ENCODE assay signal across 10 cellular contexts in the genomic region with DNA sequence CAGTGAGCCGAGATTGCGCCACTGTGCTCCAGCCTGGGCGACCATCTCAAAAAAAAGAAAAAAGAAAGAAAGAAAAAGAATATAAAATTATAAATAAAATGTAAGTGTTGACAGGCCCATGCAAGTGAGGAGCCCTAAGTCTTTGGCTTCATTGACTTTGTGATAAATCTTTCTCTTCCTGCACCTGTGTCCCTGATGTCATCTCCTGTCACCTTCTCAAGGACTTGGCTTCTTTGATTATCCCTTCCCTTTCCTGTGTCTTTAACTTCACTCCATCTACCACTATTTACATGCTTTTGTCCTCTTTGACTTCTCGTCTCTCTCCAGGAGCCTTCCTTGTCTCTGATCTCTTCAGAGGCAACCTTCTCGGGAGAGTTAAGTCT. TPM values are rescaled to one million over a fixed set of nuclear protein-coding genes. Genes with fewer than 3 reads are reported as not detected.
DNase-seq lines count a peak whose midpoint lies in the region; TF ChIP-seq lines count a peak whose summit lies in the region.
"Had no signal": no experiment of that assay in that cellular context is flagged by ENCODE, and none has a peak within 500 bp of the region (broad histone marks: within the 10 kb centered on the region; RNA-seq: fewer than 3 reads in every experiment).

No MANE protein-coding gene starts in this region.

- H3K27me3 ChIP-seq in HL-60 (ENCODE audit: insufficient read depth, poor library complexity, severe bottlenecking) = no peaks in the 10 kb centered on the region
- no peaks in the 10 kb centered on the region for H3K27me3 ChIP-seq in dorsolateral prefrontal cortex
- H3K27me3 ChIP-seq: SJSA1 had no signal

- H2AFZ ChIP-seq in OCI-LY7 (ENCODE audit: low read length) = peak overlapping the region; percentile 83

- CTCF ChIA-PET in OCI-LY7 (lab: Charles Lee; ENCODE audit: unreplicated experiment) = no interaction called here

- no peaks in the 10 kb centered on the region for H3K36me3 ChIP-seq in OCI-LY7 (ENCODE audit: insufficient read depth, low read length)
- H3K36me3 ChIP-seq: SJSA1 had no signal

- peak overlapping the region; percentile 53 for H3K27ac ChIP-seq in HL-60 (replicated peaks)
- peak overlapping the region; percentile 46 for H3K27ac ChIP-seq in OCI-LY7 (ENCODE audit: low read depth, low read length, poor library complexity, severe bottlenecking)
- peak overlapping the region in 58 of 59 donors; percentile 7 to 91 (median 79) for H3K27ac ChIP-seq in dorsolateral prefrontal cortex
- peak overlapping the region in 12 of 21 experiments; percentile 16 to 80 (median 50) for H3K27ac ChIP-seq in skin epidermis
- H3K27ac ChIP-seq: SJSA1 had no signal

- TF ChIP-seq CTCF in HL-60 (IDR thresholded peaks at IDR 0.05; ENCODE audit: insufficient read depth, low read length) = no peak
- TF ChIP-seq CTCF in OCI-LY7 (conservative IDR thresholded peaks at IDR 0.05; ENCODE audit: low read length) = no peak
- no peak for TF ChIP-seq CTCF in dorsolateral prefrontal cortex (IDR thresholded peaks at IDR 0.05 in 54 of 56, conservative IDR thresholded peaks at IDR 0.05 in 2 of 56; ENCODE audit: low read depth in 1 of 56, partially characterized antibody in 56 of 56)

- no peaks in the 10 kb centered on the region for H4K20me1 ChIP-seq in OCI-LY7 (ENCODE audit: insufficient read depth, low read length)

- peak overlapping the region; percentile 93 for H3K4me2 ChIP-seq in OCI-LY7 (ENCODE audit: low read length)

- H3K9me3 ChIP-seq in OCI-LY7 (ENCODE audit: low read length) = no peaks in the 10 kb centered on the region
- H3K9me3 ChIP-seq: SJSA1 had no signal

- peaks cover 34% of the 10 kb centered on the region for H3K4me1 ChIP-seq in OCI-LY7 (ENCODE audit: insufficient read depth, low read length, poor library complexity, severe bottlenecking)
- H3K4me1 ChIP-seq: SJSA1 had no signal

- no TSS peak for BruUV-seq in OCI-LY7 (replicated peaks; lab: Mats Ljungman, UMichigan)

- H3K79me2 ChIP-seq in OCI-LY7 (ENCODE audit: insufficient read depth, low read depth, low read length) = no peaks in the 10 kb centered on the region

- intact Hi-C loops in OCI-LY7 (cut with micrococcal nuclease; ENCODE audit: unreplicated experiment) (loop anchor here (1.0 to 2.0 kb wide), 2 partner anchors 44 to 75 kb away; no protein-coding TSS in a partner anchor), dorsolateral prefrontal cortex (cut with DNase I) (loop anchor here in 1 of 2 donors (10.0 kb wide), 1 partner anchor 74 kb away; no protein-coding TSS in a partner anchor)

- POLR2A ChIA-PET in OCI-LY7 (lab: Charles Lee) = interaction anchor here (0.7 to 1.6 kb wide), 3 partner anchors 33 to 42 kb away, joined by 3 to 9 read pairs (median 3); a partner anchor contains a TSS

- H3K9me2 ChIP-seq in OCI-LY7 (ENCODE audit: insufficient read depth, low read length) = no peaks in the 10 kb centered on the region

- DNase-seq in HL-60 (ENCODE audit: low read depth in 1 of 2, low spot score in 1 of 2) (no peak), OCI-LY7 (ENCODE audit: low spot score) (peak; percentile 52), dorsolateral prefrontal cortex (no peak), cerebellar nuclear complex (lab: John Stamatoyannopoulos, UW) (no peak), NCI-H524 treated with DMSO at 0.1 percent for 48 hours (lab: John Stamatoyannopoulos, UW) (no peak), foreskin melanocyte (no peak)
- DNase-seq: NCI-H1092, NCI-H510A treated with DMSO at 0.1 percent for 48 hours had no signal

- H3K4me3 ChIP-seq in HL-60 (replicated peaks; ENCODE audit: insufficient read depth, low read length) = no peak overlapping the region
- peak overlapping the region; percentile 54 for H3K4me3 ChIP-seq in OCI-LY7 (ENCODE audit: low read depth, low read length, poor library complexity, severe bottlenecking)
- peak overlapping the region in 10 of 59 donors; percentile 5 to 43 (median 30) for H3K4me3 ChIP-seq in dorsolateral prefrontal cortex
- no peak overlapping the region for H3K4me3 ChIP-seq in skin epidermis
- H3K4me3 ChIP-seq: SJSA1 had no signal

RNA-seq across cellular contexts. Expression of a gene that starts 33.6 kb away (rescaled TPM):
- 66.4 and 84.1 TPM in 2 replicates for total RNA-seq in OCI-LY7 (2014; rRNA removed; shearing (Covaris generic))
- total RNA-seq in OCI-LY7 (2022) = 131 and 135 TPM in 2 replicates
- total RNA-seq in dorsolateral prefrontal cortex = 100 to 1,000 TPM; 266 to 597 (median 370) TPM

RNA-seq across cellular contexts. Expression of a gene that starts 55.5 kb away (rescaled TPM):
- total RNA-seq in OCI-LY7 (2014; rRNA removed; shearing (Covaris generic)) = 0.79 and 0.82 TPM in 2 replicates
- total RNA-seq in OCI-LY7 (2022) = 3.5 and 4.4 TPM in 2 replicates
- 10 to 100 TPM in 88 of 120 experiments, 1 to 10 TPM in 32; 1.6 to 80.0 (median 16.4) TPM for total RNA-seq in dorsolateral prefrontal cortex
- total RNA-seq: SJSA1 had no signal
